In the genomic region with DNA sequence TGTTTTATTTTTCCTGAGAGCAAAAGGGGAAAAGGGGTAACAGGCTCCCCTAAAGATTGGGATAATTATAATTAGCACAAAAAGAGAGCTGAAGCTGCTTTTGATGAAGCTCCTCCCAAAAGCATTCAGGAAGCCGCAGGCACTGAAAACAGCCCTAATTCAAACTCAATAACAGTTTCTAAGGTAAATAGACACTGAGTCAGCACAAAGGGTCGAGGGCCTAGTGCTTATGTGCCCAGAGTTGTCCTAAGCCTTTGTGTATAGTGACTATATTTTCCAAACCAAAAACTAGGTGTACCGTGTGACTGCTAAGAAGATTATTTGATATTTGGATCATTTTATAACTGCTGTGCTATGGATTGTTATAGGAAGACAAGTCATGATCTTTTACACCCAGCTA, we compare ENCODE assay signal across 13 cellular contexts.
"Had no signal": no experiment of that assay in that cellular context is flagged by ENCODE, and none has a peak within 500 bp of the region (broad histone marks: within the 10 kb centered on the region; RNA-seq: fewer than 3 reads in every experiment).

No MANE protein-coding gene starts in this region.

- H3K27ac ChIP-seq: lower lobe of right lung, neural progenitor cell, pancreas, thyroid gland had no signal

- FAIRE-seq: colon, endometrium, pancreas had no signal

- H3K4me2 ChIP-seq: neural progenitor cell had no signal

- H3K36me3 ChIP-seq: lower lobe of right lung, neural progenitor cell, pancreas, thyroid gland had no signal

- DNase-seq: activated naive CD4-positive, alpha-beta T cell treated with Interleukin-2 at 50 U/mL for 16 hours; aorta; lower lobe of right lung; midbrain; retina; stimulated activated CD4-positive, alpha-beta T cell treated with anti-CD3 and anti-CD28 coated beads, Interleukin-2, amount 100 ng/mL, for 48 hours; T-helper 1 cell; T1000; thyroid gland had no signal

- H3K4me1 ChIP-seq: lower lobe of right lung, pancreas had no signal

- H3K9ac ChIP-seq: neural progenitor cell had no signal

- H3K4me3 ChIP-seq: lower lobe of right lung, neural progenitor cell, pancreas, thyroid gland had no signal

- H3K27me3 ChIP-seq: neural progenitor cell, pancreas, thyroid gland had no signal
